ENCODE assay signal across 8 cellular contexts in genomic region chr1:51537568-51537967, GRCh38.
"Had no signal": no experiment of that assay in that cellular context is flagged by ENCODE, and none has a peak within 500 bp of the region (broad histone marks: within the 10 kb centered on the region; RNA-seq: fewer than 3 reads in every experiment).

No MANE protein-coding gene starts in this region.

- H3K4me3 ChIP-seq: GM12878 had no signal

- DNase-seq: GDM1, GF-D8 had no signal

- FAIRE-seq: G401.6, GM12878, GM12891, GM12892, GM18507, GM19239 had no signal

- ATAC-seq: GM12878 had no signal
